ENCODE assay signal across 8 cellular contexts in the genomic region with DNA sequence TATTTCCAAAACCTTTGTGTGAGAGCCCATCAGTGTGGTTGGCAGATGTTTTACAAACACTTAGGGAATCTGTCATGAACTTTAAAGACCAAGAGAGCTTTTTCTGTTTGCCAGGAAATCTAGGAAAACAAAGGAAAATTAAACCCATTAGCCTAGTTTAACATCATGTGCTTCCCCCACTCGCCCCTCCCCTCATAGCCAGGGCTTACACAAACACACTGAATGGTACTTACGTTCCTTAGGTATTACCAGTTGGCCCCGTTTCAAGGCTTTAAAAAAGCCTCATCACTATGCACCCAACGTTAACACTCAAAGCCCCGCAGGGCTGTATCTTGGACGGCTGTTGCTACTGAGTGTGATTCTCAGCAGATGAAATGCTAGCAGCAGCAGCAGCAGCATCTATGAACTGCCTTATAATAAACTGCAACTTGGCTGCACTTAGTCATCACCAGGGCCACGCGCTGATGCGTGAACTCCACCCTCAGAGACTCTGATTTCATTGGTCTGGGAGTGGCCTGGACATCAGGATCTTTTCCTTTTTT. TPM values are rescaled to one million over a fixed set of nuclear protein-coding genes. Genes with fewer than 3 reads are reported as not detected.
DNase-seq lines count a peak whose midpoint lies in the region; ATAC-seq, FAIRE-seq and TF ChIP-seq lines count a peak whose summit lies in the region.

No MANE protein-coding gene starts in this region.

- TF ChIP-seq CTCF in GM12878 (IDR thresholded peaks at IDR 0.05 in 2 of 3, conservative IDR thresholded peaks at IDR 0.05 in 1 of 3; ENCODE audit: control insufficient read depth in 2 of 3, extremely low read depth in 1 of 3, insufficient read depth in 1 of 3, low read depth in 3 of 3, low read length in 3 of 3), result no peak
- TF ChIP-seq CTCF in lung (IDR thresholded peaks at IDR 0.05; ENCODE audit: control extremely low read depth, extremely low read depth), result no peak
- no peak for TF ChIP-seq CTCF in GM10266 (IDR thresholded peaks at IDR 0.05; ENCODE audit: control insufficient read depth, insufficient read depth, low read depth, missing control alignments)

- FAIRE-seq in GM12878 (lab: Jason Lieb, UNC), result no peak

- SMC1A ChIA-PET in GM12878 (lab: Charles Lee; ENCODE audit: uncharacterized antibody, unreplicated experiment), result interaction anchor here (1.1 to 3.0 kb wide), 4 partner anchors 11 to 68 kb away, joined by 4 to 10 read pairs (median 6); no protein-coding TSS in a partner anchor

- in situ Hi-C loops in GM12878 (cut with MboI), result no loop called here

- 32% methylated on average over 9 of the region's 9 CpGs for WGBS in GM12878 (ENCODE audit: insufficient coverage, insufficient replicate concordance, low lambda C conversion rate, missing lambda C conversion rate)
- WGBS in lung, 2 donors, result 30 to 71% methylated on average over 9 of the region's 9 CpGs

- H4K20me1 ChIP-seq in GM12878 (ENCODE audit: control insufficient read depth, insufficient read depth), result no peaks in the 10 kb centered on the region

- H3K27ac ChIP-seq in GM12878 (ENCODE audit: control insufficient read depth, insufficient read depth) (peak overlapping the region; percentile 62), lung (ENCODE audit: low read depth in 1 of 2, low read length in 1 of 2) (no peak overlapping the region)

- no peaks in the 10 kb centered on the region for H3K9me3 ChIP-seq in GM12878 (replicated peaks; ENCODE audit: control insufficient read depth, insufficient read depth, low read length)
- no peaks in the 10 kb centered on the region for H3K9me3 ChIP-seq in lung (ENCODE audit: control insufficient read depth in 2 of 2, insufficient read depth in 1 of 2, low read length in 1 of 2)

- no peaks in the 10 kb centered on the region for H3K36me3 ChIP-seq in GM12878 (ENCODE audit: control insufficient read depth in 2 of 2, insufficient read depth in 2 of 2, low read length in 1 of 2)
- H3K36me3 ChIP-seq in lung (ENCODE audit: control insufficient read depth in 2 of 2, insufficient read depth in 2 of 2, low read length in 2 of 2), result no peaks in the 10 kb centered on the region

- no peaks in the 10 kb centered on the region for H3K27me3 ChIP-seq in GM12878 (replicated peaks in 1 of 2; ENCODE audit: control insufficient read depth in 2 of 2, insufficient read depth in 2 of 2, low read length in 1 of 2)
- H3K27me3 ChIP-seq in lung (ENCODE audit: control insufficient read depth, insufficient read depth), result no peaks in the 10 kb centered on the region

- CTCF ChIA-PET in GM12878 (lab: Yijun Ruan, JAX), result no interaction called here

- H3K4me1 ChIP-seq in GM12878 (ENCODE audit: control insufficient read depth, insufficient read depth, low read length) (peaks cover 30% of the 10 kb centered on the region), lung (ENCODE audit: control insufficient read depth in 2 of 2, insufficient read depth in 2 of 2, low read length in 2 of 2) (peaks cover 0 to 2% of the 10 kb centered on the region in 2 donors)

- peak; percentile 41 for ATAC-seq in GM19351 (IDR thresholded peaks at IDR 0.05; ENCODE audit: unreplicated experiment)
- ATAC-seq in GM12878, result peak; percentile 13; the same call in 2 of the 3 replicates
- ATAC-seq in lung (ENCODE audit: insufficient read depth, low FRiP score), result no peak
- no peak for ATAC-seq in GM21723 (IDR thresholded peaks at IDR 0.05; ENCODE audit: unreplicated experiment)
- ATAC-seq in GM18873 (IDR thresholded peaks at IDR 0.05; ENCODE audit: low FRiP score, unreplicated experiment), result no peak

- intact Hi-C loops in GM12878 (cut with micrococcal nuclease; ENCODE audit: unreplicated experiment), result no loop called here

- peak overlapping the region; percentile 55 for H3K9ac ChIP-seq in GM12878 (ENCODE audit: control insufficient read depth, insufficient read depth, low read length)

- H3K4me3 ChIP-seq in GM12878 (peak overlapping the region; percentile 68), lung (no peak overlapping the region)

- DNase-seq in Ammon's horn (ENCODE audit: low spot score) (peak; percentile 32), NCI-H345 (lab: John Stamatoyannopoulos, UW) (peak; percentile 97), GM12878 (ENCODE audit: low read depth, low spot score) (no peak), lung (ENCODE audit: low spot score) (peak; percentile 76), GM10266 (ENCODE audit: extremely low spot score) (no peak)

- no TSS peak for BruUV-seq in GM12878 (replicated peaks; lab: Mats Ljungman, UMichigan)

- RAD21 ChIA-PET in GM12878 (lab: Charles Lee; ENCODE audit: unreplicated experiment), result no interaction called here

- peak overlapping the region; percentile 49 for H2AFZ ChIP-seq in GM12878 (ENCODE audit: control insufficient read depth, low read depth, low read length)

- peak overlapping the region; percentile 36 for H3K4me2 ChIP-seq in GM12878 (ENCODE audit: control insufficient read depth, insufficient read depth)

- no peak for TF ChIP-seq EP300 in GM12878 (IDR thresholded peaks at IDR 0.05; ENCODE audit: borderline replicate concordance in 1 of 2, control insufficient read depth in 1 of 2, low read depth in 2 of 2, low read length in 2 of 2)

- TF ChIP-seq RAD21 in GM12878 (IDR thresholded peaks at IDR 0.05; ENCODE audit: insufficient read depth, low read depth, low read length), result 0 out of 2 replicates have a peak, but pooled peaks have one; percentile 6

- peaks cover 17% of the 10 kb centered on the region for H3K79me2 ChIP-seq in GM12878 (ENCODE audit: control insufficient read depth, insufficient read depth, low read length)

- POLR2A ChIA-PET in GM12878 (lab: Charles Lee), result no interaction called here

- TF ChIP-seq POLR2A in GM12878 (IDR thresholded peaks at IDR 0.05; ENCODE audit: low read depth, low read length), result peak; percentile 44; the same call in 1 of the 2 replicates

TF ChIP-seq in GM12878, 131 proteins besides CTCF, POLR2A, EP300 and RAD21 (continues in another document):
- TF ChIP-seq PML (IDR thresholded peaks at IDR 0.05; ENCODE audit: low read length), result peak; percentile 66; the same call in 1 of the 2 replicates
- TF ChIP-seq MEF2B (IDR thresholded peaks at IDR 0.05; ENCODE audit: partially characterized antibody, poor library complexity, severe bottlenecking), result no peak
- peak; percentile 48; the same call in 1 of the 2 replicates for TF ChIP-seq JUNB (IDR thresholded peaks at IDR 0.05)
- TF ChIP-seq EGR1 (IDR thresholded peaks at IDR 0.05; ENCODE audit: borderline replicate concordance in 1 of 2, low read depth in 2 of 2, low read length in 2 of 2), result 0 out of 3 replicates have a peak, but pooled peaks of 1 of the 2 experiments have one; percentile 13
- TF ChIP-seq SRF (IDR thresholded peaks at IDR 0.05; ENCODE audit: low read depth in 2 of 2, low read length in 2 of 2), result no peak
- TF ChIP-seq ZBTB11 (CRISPR knock-in tag; IDR thresholded peaks at IDR 0.05), result no peak
- peak; percentile 87 for TF ChIP-seq SMAD5 (IDR thresholded peaks at IDR 0.05; ENCODE audit: low read depth)
- no peak for TF ChIP-seq STAT3 (IDR thresholded peaks at IDR 0.05; ENCODE audit: low read depth, low read length)
- TF ChIP-seq BCL11A (IDR thresholded peaks at IDR 0.05; ENCODE audit: low read depth, low read length), result no peak
- TF ChIP-seq CREB1 (IDR thresholded peaks at IDR 0.05; ENCODE audit: low read depth), result peak; percentile 43; the same call in 1 of the 2 replicates
- peak; percentile 58; the same call in 1 of the 2 replicates for TF ChIP-seq TARDBP (IDR thresholded peaks at IDR 0.05; ENCODE audit: borderline replicate concordance)
- 0 out of 2 replicates have a peak, but pooled peaks have one; percentile 20 for TF ChIP-seq CREM (IDR thresholded peaks at IDR 0.05; ENCODE audit: low read depth)

RNA-seq across cellular contexts. Expression of gene TTC39C, which starts 20.1 kb away (rescaled TPM):
- total RNA-seq in GM12878 (2013; cell fraction: nucleolus; rRNA removed), result 78.9 and 87.4 TPM in 2 replicates
- total RNA-seq in GM12878 (2014; rRNA removed) (74.6 and 80.3 TPM in 2 replicates), GM12878 (2014; rRNA removed; fragmentation: Illumina TruSeq; extraction: Trizol) (81.1 and 84.4 TPM in 2 replicates), GM12878 (2021) (72.8 and 76.5 TPM in 2 replicates), lung (10 to 100 TPM; 21.3 to 33.5 TPM)
- polyA plus RNA-seq in GM12878 (2011; ENCODE audit: low read depth), result 20.4 TPM
- polyA plus RNA-seq in GM12878 (2011; rRNA removed) (25.2 and 33.2 TPM in 2 replicates), GM12878 (2014; fragmentation: Illumina TruSeq; extraction: Trizol) (59.7 and 77.6 TPM in 2 replicates), GM12878 (2014; fragmentation: Nextera tagmentation; extraction: Ambion mirVana) (10 to 100 TPM; 21.1 to 37.2 TPM), GM12878 (2014; rRNA removed) (59.7 and 63.3 TPM in 2 replicates), GM12878 (2016; fragmentation: Nextera tagmentation; extraction: Ambion mirVana) (10 to 100 TPM; 69.8 to 91.0 TPM), lung (10 to 100 TPM in 1 of 2 donors, 1 to 10 TPM in 1; 6.0 to 17.2 TPM)
- polyA plus RNA-seq in GM12878 (2011; cell fraction: cytosol; rRNA removed), result 8.8 and 10.1 TPM in 2 replicates
- 24.3 and 24.8 TPM in 2 replicates for polyA plus RNA-seq in GM12878 (2011; cell fraction: nucleus; rRNA removed)
- 38.1 and 44.0 TPM in 2 replicates for polyA plus RNA-seq in GM12878 (2012)
- polyA minus RNA-seq in GM12878 (2011; rRNA and poly(A)+ RNA removed), result 26.0 and 27.4 TPM in 2 replicates
- 9.9 and 13.0 TPM in 2 replicates for polyA minus RNA-seq in GM12878 (2011; cell fraction: cytosol; rRNA and poly(A)+ RNA removed)
- 12.9 and 22.0 TPM in 2 replicates for polyA minus RNA-seq in GM12878 (2011; cell fraction: nucleus; rRNA and poly(A)+ RNA removed)

Comparison
In these comparisons a context has a peak if more than half of its experiments do, and no peak if none do; other contexts are left out.
1. DNase-seq: peak in Ammon's horn (single experiment), NCI-H345 (single experiment) and lung (single experiment); none in GM12878 (single experiment) and GM10266 (single experiment).
2. ATAC-seq: peak in GM19351 (single experiment) and GM12878 (single experiment); none in lung (single experiment), GM21723 (single experiment) and GM18873 (single experiment).